In the genomic region with DNA sequence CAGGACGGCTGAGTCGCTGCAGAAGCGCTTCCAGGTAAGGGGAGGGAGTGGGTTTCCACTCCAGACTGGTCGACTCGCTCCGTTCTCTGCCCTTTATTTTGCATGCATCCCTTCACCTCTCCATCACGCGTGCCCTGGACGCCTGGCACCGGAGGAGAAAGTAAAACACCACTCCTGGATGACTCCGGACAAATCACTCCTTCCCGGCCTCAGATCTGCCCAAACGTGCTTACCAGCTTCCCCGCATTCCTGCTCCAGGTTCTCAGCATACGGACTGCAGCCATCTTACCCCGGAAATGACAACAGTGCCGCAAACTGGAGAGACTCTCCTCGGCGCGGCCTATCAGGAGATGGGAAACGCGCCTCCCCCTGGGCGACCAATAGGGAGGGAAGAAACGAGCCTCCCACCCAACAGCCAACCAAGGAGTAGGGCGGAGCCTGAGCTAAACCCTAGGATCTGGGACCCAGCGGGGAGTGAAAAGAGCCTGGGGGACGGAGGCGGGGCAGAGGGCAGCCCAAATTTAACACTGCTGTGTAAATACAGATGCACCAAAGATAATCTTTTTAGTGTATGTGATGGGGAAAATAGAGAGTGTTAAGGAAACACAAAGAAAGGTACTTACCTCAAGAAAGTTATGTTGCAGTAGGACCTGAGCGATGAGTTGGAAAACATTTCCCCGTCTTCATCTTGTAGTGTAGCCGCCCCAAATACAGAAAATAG, we compare ENCODE assay signal across 8 cellular contexts. TPM values are rescaled to one million over a fixed set of nuclear protein-coding genes. Genes with fewer than 3 reads are reported as not detected.
DNase-seq lines count a peak whose midpoint lies in the region; TF ChIP-seq lines count a peak whose summit lies in the region.

A gene (minus strand): TSS at position 298 of the 721 bp plus-strand sequence. CDS start 14 bp downstream, at position 284.

- DNase-seq in GM04504 (ENCODE audit: low read depth) (peak; percentile 86), HFFc6 (peak; percentile 93), NB4 (ENCODE audit: low read depth) (peak; percentile 96), SK-N-DZ (ENCODE audit: low spot score) (peak; percentile 92), globus pallidus (ENCODE audit: low spot score) (peak; percentile 98), nucleus accumbens (lab: John Stamatoyannopoulos, UW) (peak; percentile 55 to 98 (median 95))
- DNase-seq in activated naive CD4-positive, alpha-beta T cell treated with anti-CD3 and anti-CD28 coated beads for 36 hours, result peak; percentile 97

- no peaks in the 10 kb centered on the region for H3K9me3 Mint-ChIP-seq in HFFc6
- H3K9me3 Mint-ChIP-seq in activated naive CD4-positive, alpha-beta T cell treated with anti-CD3 and anti-CD28 coated beads for 36 hours, result no peaks in the 10 kb centered on the region

- H3K36me3 Mint-ChIP-seq in HFFc6 (ENCODE audit: low read depth), result no peaks in the 10 kb centered on the region
- H3K36me3 Mint-ChIP-seq in activated naive CD4-positive, alpha-beta T cell treated with anti-CD3 and anti-CD28 coated beads for 36 hours (ENCODE audit: low read depth), result no peaks in the 10 kb centered on the region

- intact Hi-C loops in activated naive CD4-positive, alpha-beta T cell treated with anti-CD3 and anti-CD28 coated beads for 36 hours (cut with micrococcal nuclease), result loop anchor here (1.0 to 5.0 kb wide), 9 partner anchors 17 to 1377 kb away; a partner anchor contains a TSS

- H3K27ac ChIP-seq in temporal lobe (ENCODE audit: low read depth, low read length), result peak within 1 kb of the TSS; percentile 73

- CTCF ChIA-PET in activated naive CD4-positive, alpha-beta T cell treated with anti-CD3 and anti-CD28 coated beads for 36 hours (lab: Charles Lee), result interaction anchor here (0.8 to 1.5 kb wide), 3 partner anchors 15 to 214 kb away, joined by 3 to 5 read pairs (median 3); a partner anchor contains a TSS

- H3K4me3 Mint-ChIP-seq in HFFc6, result no peak within 1 kb of the TSS
- H3K4me3 Mint-ChIP-seq in activated naive CD4-positive, alpha-beta T cell treated with anti-CD3 and anti-CD28 coated beads for 36 hours, result no peak within 1 kb of the TSS

- H3K4me1 Mint-ChIP-seq in HFFc6 (ENCODE audit: low read depth), result peaks cover 10% of the 10 kb centered on the region
- H3K4me1 Mint-ChIP-seq in activated naive CD4-positive, alpha-beta T cell treated with anti-CD3 and anti-CD28 coated beads for 36 hours (ENCODE audit: low read depth), result peaks cover 18% of the 10 kb centered on the region

- TF ChIP-seq CTCF in HFFc6 (IDR thresholded peaks at IDR 0.05) (no peak), NB4 (IDR thresholded peaks at IDR 0.05; ENCODE audit: low read depth, low read length) (no peak)

- peak within 1 kb of the TSS; percentile 99 for H3K4me3 ChIP-seq in NB4 (ENCODE audit: low read depth, low read length)

- peaks cover 6% of the 10 kb centered on the region; the same call in 1 of the 2 replicates for H3K27me3 Mint-ChIP-seq in HFFc6 (ENCODE audit: insufficient read depth)
- H3K27me3 Mint-ChIP-seq in activated naive CD4-positive, alpha-beta T cell treated with anti-CD3 and anti-CD28 coated beads for 36 hours (ENCODE audit: low read depth), result no peaks in the 10 kb centered on the region

- no peak within 1 kb of the TSS for H3K27ac Mint-ChIP-seq in HFFc6
- H3K27ac Mint-ChIP-seq in activated naive CD4-positive, alpha-beta T cell treated with anti-CD3 and anti-CD28 coated beads for 36 hours, result no peak within 1 kb of the TSS

- TF ChIP-seq POLR2A in NB4 (IDR thresholded peaks at IDR 0.05; ENCODE audit: extremely low read depth, insufficient read length), result peak; percentile 95

RNA-seq across cellular contexts. Expression of the gene that starts here (rescaled TPM):
- total RNA-seq in HFFc6 (2021; fragmentation: NEBNext Ultra II Directional; extraction: Animal tissue kit (Norgen Biotek cat#: 25700)), result 10 to 100 TPM in 3 of 6 experiments, 1 to 10 TPM in 3; 8.6 to 12.3 (median 10.2) TPM
- 4.0 and 5.0 TPM in 2 replicates for polyA plus RNA-seq in SK-N-DZ (2014; cell fraction: cytosol; rRNA removed)
- 1.4 and 2.3 TPM in 2 replicates for polyA plus RNA-seq in SK-N-DZ (2014; cell fraction: nucleus; rRNA removed)
- 10 to 100 TPM; 12.3 to 12.5 TPM for total RNA-seq in activated naive CD4-positive, alpha-beta T cell treated with anti-CD3 and anti-CD28 coated beads for 36 hours
- total RNA-seq in temporal lobe, result 6.9 TPM

Comparison
In these comparisons a context has a peak if more than half of its experiments do, and no peak if none do; other contexts are left out.
1. Peak in every context shown above with its lines: DNase-seq, H3K4me3 ChIP-seq and H3K27ac ChIP-seq.